Comparison of ENCODE assay signal across 2 cellular contexts in genomic region chr11:96002754-96003290, GRCh38.
A peak's percentile ranks its signal among the peaks of the same experiment; 100 is the strongest.
TF ChIP-seq lines count a peak whose summit lies in the region.

No MANE protein-coding gene starts in this region.

TF ChIP-seq in HEK293, 187 proteins besides CTCF, POLR2A, EP300 and RAD21 (continued from another document):
- TF ChIP-seq ZNF513 (tag by site-specific recombination; IDR thresholded peaks at IDR 0.05) = peak; percentile 97

TF ChIP-seq in H1, 55 proteins besides CTCF, POLR2A, EP300 and RAD21 (continued from another document):
- no peak for TF ChIP-seq ATF2 (IDR thresholded peaks at IDR 0.05; ENCODE audit: low read length)
